ENCODE assay signal across 1 cellular context in genomic region chr5:175347931-175348330, GRCh38.
TF ChIP-seq lines count a peak whose summit lies in the region.

No MANE protein-coding gene starts in this region.

TF ChIP-seq in HCT116, 20 proteins besides CTCF, POLR2A, EP300 and RAD21 (continued from another document):
- TF ChIP-seq REST (IDR thresholded peaks at IDR 0.05; ENCODE audit: low read depth) (no peak), CEBPB (IDR thresholded peaks at IDR 0.05; ENCODE audit: low read depth) (no peak), JUND (IDR thresholded peaks at IDR 0.05) (no peak)
